8 cellular contexts compared by ENCODE assay signal in the genomic region with DNA sequence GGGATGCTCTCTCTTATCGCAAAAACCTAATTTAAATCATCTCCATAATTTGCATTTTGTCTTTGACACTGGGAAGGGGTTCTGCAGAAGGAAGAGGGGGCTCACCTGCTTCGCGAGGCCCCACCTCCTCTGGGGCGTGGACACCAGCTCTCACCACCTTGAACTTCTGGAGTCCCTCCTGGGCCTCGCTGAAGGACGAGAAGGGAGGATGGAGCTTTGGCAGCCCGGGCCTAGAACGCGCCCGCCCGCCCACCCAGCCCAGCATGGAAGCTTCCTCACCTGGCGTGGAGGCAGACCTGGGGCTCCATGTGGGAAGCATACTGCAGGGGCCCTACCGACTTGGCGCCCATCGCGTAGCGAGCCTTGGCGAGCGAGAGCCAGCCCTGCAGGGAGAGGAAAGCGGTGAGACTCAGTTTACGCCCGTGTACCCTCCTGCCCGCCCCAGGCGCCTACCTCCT. TPM values are rescaled to one million over a fixed set of nuclear protein-coding genes. Genes with fewer than 3 reads are reported as not detected.
DNase-seq lines count a peak whose midpoint lies in the region; ATAC-seq, FAIRE-seq and TF ChIP-seq lines count a peak whose summit lies in the region.

No MANE protein-coding gene starts in this region.

- 9% methylated on average over 14 of the region's 24 CpGs for WGBS in A549 (ENCODE audit: missing lambda C conversion rate)
- WGBS in testis, 2 donors, result 2 to 6% methylated on average over 7 to 24 of the region's 24 CpGs

- CTCF ChIA-PET in A549 (lab: Yijun Ruan, JAX), result interaction anchor here (0.9 to 4.1 kb wide), 8 partner anchors 9 to 186 kb away, joined by 4 to 18 read pairs (median 6); partner anchors contain the start of genes MZT2B and SMPD4

- peaks cover 9 to 24% (median 23%) of the 10 kb centered on the region in 3 donors for H3K4me1 Mint-ChIP-seq in IgD-negative memory B cell

- TF ChIP-seq CTCF in A549 (IDR thresholded peaks at IDR 0.05) (no peak), testis (IDR thresholded peaks at IDR 0.05) (no peak)

- H3K4me2 ChIP-seq in A549, result peak overlapping the region; percentile 71

- H3K9me3 Mint-ChIP-seq in IgD-negative memory B cell, result no peaks in the 10 kb centered on the region

- H3K9me3 ChIP-seq in A549 (no peaks in the 10 kb centered on the region), testis (no peaks in the 10 kb centered on the region)

- no peaks in the 10 kb centered on the region for H3K27me3 Mint-ChIP-seq in IgD-negative memory B cell

- H3K4me3 Mint-ChIP-seq in IgD-negative memory B cell, result peak overlapping the region; percentile 99 to 100 (median 100)

- FAIRE-seq in A549 (lab: Jason Lieb, UNC), result no peak

- no peak for TF ChIP-seq EP300 in A549 (IDR thresholded peaks at IDR 0.05)

- H3K36me3 Mint-ChIP-seq in IgD-negative memory B cell, result peaks cover 6% of the 10 kb centered on the region

- H3K27me3 ChIP-seq in testis, result no peaks in the 10 kb centered on the region

- H3K4me3 ChIP-seq in A549 (peak overlapping the region; percentile 88), testis (peak overlapping the region; percentile 78 to 80)

- H3K27ac ChIP-seq in A549 (peak overlapping the region; percentile 90 to 95), testis (peak overlapping the region; percentile 84 to 90)

- TF ChIP-seq POLR2A in A549 (IDR thresholded peaks at IDR 0.05; ENCODE audit: low read length) (no peak), testis (IDR thresholded peaks at IDR 0.05) (no peak)

- DNase-seq in A549 (ENCODE audit: low read depth in 1 of 2, low spot score in 1 of 2), result peak in 1 of 2 experiments; percentile 23
- DNase-seq in amniotic stem cell (lab: John Stamatoyannopoulos, UW), result peak; percentile 33
- DNase-seq in kidney tubule cell (ENCODE audit: low spot score), result peak; percentile 33
- DNase-seq in testis, result no peak
- no peak for DNase-seq in central memory CD4-positive, alpha-beta T cell
- DNase-seq in superior temporal gyrus (ENCODE audit: extremely low spot score), result no peak

- peaks cover 20% of the 10 kb centered on the region for H3K4me1 ChIP-seq in A549
- H3K4me1 ChIP-seq in testis, result peaks cover 16% of the 10 kb centered on the region

- peak overlapping the region; percentile 96 to 99 (median 99) for H3K27ac Mint-ChIP-seq in IgD-negative memory B cell

- intact Hi-C loops in testis (cut with DNase I; ENCODE audit: low total_unique reads), result no loop called here

- ATAC-seq in A549 (peak; percentile 5 to 10; a peak in 5 of 6 replicates), GM19023 (IDR thresholded peaks at IDR 0.05; ENCODE audit: unreplicated experiment) (peak; percentile 3)

- POLR2A ChIA-PET in A549 (lab: Yijun Ruan, JAX), result interaction anchor here (0.8 to 2.6 kb wide), 10 partner anchors 9 to 752 kb away, joined by 3 to 27 read pairs (median 4); partner anchors contain the start of genes FAM168B, MZT2B, PTPN18 and SMPD4

- TF ChIP-seq RAD21 in A549 (conservative IDR thresholded peaks at IDR 0.05 in 1 of 2, IDR thresholded peaks at IDR 0.05 in 1 of 2), result no peak

- no peaks in the 10 kb centered on the region for H3K36me3 ChIP-seq in testis (ENCODE audit: low read depth, missing control alignments)

TF ChIP-seq in A549, 52 proteins besides CTCF, POLR2A, EP300 and RAD21:
- TF ChIP-seq ESRRA (IDR thresholded peaks at IDR 0.05; ENCODE audit: borderline replicate concordance, low read length) (no peak), TFCP2L1 (CRISPR knock-in tag; IDR thresholded peaks at IDR 0.05) (no peak), CHD4 (IDR thresholded peaks at IDR 0.05; ENCODE audit: borderline replicate concordance) (no peak)

RNA-seq across cellular contexts. Expression of gene IMP4, which starts 1.1 kb away (rescaled TPM):
- polyA plus RNA-seq in A549 (2011; rRNA removed) (113 and 118 TPM in 2 replicates), A549 (2017; fragmentation: RNase III; extraction: RNeasy Plus Mini Kit Qiagen cat#74134 plus additional on column Dnase treatment) (149 to 178 TPM (median 159 TPM) in 3 replicates), IgD-negative memory B cell (102 TPM), testis (ENCODE audit: insufficient read depth, low read depth, low replicate concordance) (57.1 TPM)
- 471 and 473 TPM in 2 replicates for polyA plus RNA-seq in A549 (2012; cell fraction: cytosol; rRNA removed)
- 569 and 687 TPM in 2 replicates for polyA plus RNA-seq in A549 (2012; cell fraction: nucleus; rRNA removed)
- polyA minus RNA-seq in A549 (2011; rRNA and poly(A)+ RNA removed), result 143 and 144 TPM in 2 replicates
- total RNA-seq in testis, result 100 to 1,000 TPM; 103 to 109 TPM

RNA-seq across cellular contexts. Expression of gene PTPN18, which starts 14.3 kb away (rescaled TPM):
- polyA plus RNA-seq in A549 (2011; rRNA removed) (20.4 and 23.7 TPM in 2 replicates), A549 (2017; fragmentation: RNase III; extraction: RNeasy Plus Mini Kit Qiagen cat#74134 plus additional on column Dnase treatment) (19.6 to 23.1 TPM (median 20.5 TPM) in 3 replicates), IgD-negative memory B cell (124 TPM), testis (ENCODE audit: insufficient read depth, low read depth, low replicate concordance) (23.3 TPM)
- 25.9 and 31.9 TPM in 2 replicates for polyA plus RNA-seq in A549 (2012; cell fraction: cytosol; rRNA removed)
- polyA plus RNA-seq in A549 (2012; cell fraction: nucleus; rRNA removed), result 106 and 111 TPM in 2 replicates
- polyA minus RNA-seq in A549 (2011; rRNA and poly(A)+ RNA removed), result 38.5 and 41.2 TPM in 2 replicates
- total RNA-seq in testis, result 10 to 100 TPM; 23.4 to 33.0 TPM

Comparison
In these comparisons a context has a peak if more than half of its experiments do, and no peak if none do; other contexts are left out.
1. DNase-seq: peak in amniotic stem cell (single experiment) and kidney tubule cell (single experiment); none in testis (single experiment), central memory CD4-positive, alpha-beta T cell (single experiment) and superior temporal gyrus (single experiment).